ENCODE assay signal across 24 cellular contexts in the genomic region with DNA sequence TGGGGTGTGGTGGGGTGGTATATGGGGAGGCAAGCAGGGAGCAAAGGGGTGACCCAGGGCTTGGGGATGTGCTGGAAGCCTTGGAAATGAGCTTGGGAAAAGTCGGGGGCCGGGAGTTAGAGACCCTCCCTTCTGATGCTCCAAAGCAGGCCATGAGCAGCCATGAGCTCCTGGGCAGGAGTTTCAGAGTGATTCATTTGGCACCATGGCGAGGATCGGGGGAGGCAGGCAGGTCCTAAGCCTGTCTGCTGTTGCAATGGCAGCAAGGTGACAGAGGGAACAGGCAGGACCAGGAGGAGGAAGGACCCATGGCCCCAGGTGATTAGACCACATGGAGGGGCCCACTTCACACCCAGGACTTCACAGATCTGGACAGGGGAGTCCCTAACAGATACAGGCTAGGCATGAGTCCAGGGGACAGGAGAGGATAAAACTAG. TPM values are rescaled to one million over a fixed set of nuclear protein-coding genes. Genes with fewer than 3 reads are reported as not detected.
DNase-seq lines count a peak whose midpoint lies in the region; ATAC-seq and TF ChIP-seq lines count a peak whose summit lies in the region.
"Had no signal": no experiment of that assay in that cellular context is flagged by ENCODE, and none has a peak within 500 bp of the region (broad histone marks: within the 10 kb centered on the region; RNA-seq: fewer than 3 reads in every experiment).

No MANE protein-coding gene starts in this region.

- H3K36me3 ChIP-seq in right atrium auricular region: no peaks in the 10 kb centered on the region
- peaks cover 13% of the 10 kb centered on the region for H3K36me3 ChIP-seq in muscle layer of colon (ENCODE audit: insufficient read depth, low read length)
- peaks cover 3 to 15% (median 10%) of the 10 kb centered on the region in 3 donors for H3K36me3 ChIP-seq in skeletal muscle tissue (ENCODE audit: control insufficient read depth in 3 of 3, insufficient read depth in 3 of 3, low read length in 3 of 3)
- peaks cover 0 to 6% of the 10 kb centered on the region in 2 donors for H3K36me3 ChIP-seq in vagina
- no peaks in the 10 kb centered on the region for H3K36me3 ChIP-seq in mucosa of descending colon (ENCODE audit: low read depth)
- H3K36me3 ChIP-seq: lower lobe of right lung had no signal

- TF ChIP-seq CTCF in right atrium auricular region (IDR thresholded peaks at IDR 0.05) (no peak), vagina (IDR thresholded peaks at IDR 0.05) (no peak), mucosa of descending colon (IDR thresholded peaks at IDR 0.05) (no peak)

- H3K9ac ChIP-seq in muscle layer of colon (ENCODE audit: low read length): no peak overlapping the region
- peak overlapping the region; percentile 8 to 40 (median 12) for H3K9ac ChIP-seq in skeletal muscle tissue (ENCODE audit: low read depth in 1 of 3, low read length in 3 of 3)

- H3K27me3 ChIP-seq in right atrium auricular region (no peaks in the 10 kb centered on the region), muscle layer of colon (ENCODE audit: control insufficient read depth in 1 of 2, insufficient read depth in 2 of 2, low read length in 2 of 2) (peaks cover 0 to 5% of the 10 kb centered on the region in 2 donors), skeletal muscle tissue (ENCODE audit: control insufficient read depth in 3 of 3, insufficient read depth in 3 of 3, low read length in 3 of 3) (no peaks in the 10 kb centered on the region), vagina (no peaks in the 10 kb centered on the region)

- no peak overlapping the region for H3K4me3 ChIP-seq in right atrium auricular region
- no peak overlapping the region for H3K4me3 ChIP-seq in muscle layer of colon (ENCODE audit: low read depth in 1 of 2, low read length in 2 of 2)
- H3K4me3 ChIP-seq in skeletal muscle tissue (ENCODE audit: low read length in 3 of 3): no peak overlapping the region
- H3K4me3 ChIP-seq in vagina: no peak overlapping the region
- no peak overlapping the region for H3K4me3 ChIP-seq in mucosa of descending colon
- H3K4me3 ChIP-seq: lower lobe of right lung had no signal

- DNase-seq in right atrium auricular region (ENCODE audit: low spot score): no peak
- DNase-seq in left ventricle myocardium superior: no peak
- DNase-seq in vagina (ENCODE audit: extremely low spot score in 2 of 2): no peak
- DNase-seq in mucosa of descending colon: no peak
- DNase-seq in D341Med (ENCODE audit: low spot score): no peak
- DNase-seq: activated CD4-positive, CD25-positive, alpha-beta regulatory T cell treated with anti-CD3 and anti-CD28 coated beads, Interleukin-2, amount 50 U/mL, for 72 hours; activated CD8-positive, alpha-beta T cell treated with anti-CD3 and anti-CD28 coated beads for 36 hours; activated naive CD8-positive, alpha-beta T cell treated with anti-CD3 and anti-CD28 coated beads for 36 hours; CD8-positive, alpha-beta memory T cell; effector memory CD8-positive, alpha-beta T cell; lower lobe of right lung; NCI-H2081 treated with DMSO at 0.1 percent for 48 hours; NCI-H446; SHP77; stimulated activated CD4-positive, alpha-beta T cell treated with anti-CD3 and anti-CD28 coated beads, Interleukin-15, amount 100 ng/mL, for 24 hours; stimulated activated naive CD8-positive, alpha-beta T cell treated with anti-CD3 and anti-CD28 coated beads, Interleukin-15, amount 100 ng/mL, for 72 hours; T-cell had no signal

- ATAC-seq in left ventricle myocardium superior (no peak), mucosa of descending colon (no peak), GM18858 (IDR thresholded peaks at IDR 0.05; ENCODE audit: unreplicated experiment) (no peak)
- ATAC-seq: activated CD8-positive, alpha-beta T cell treated with anti-CD3 and anti-CD28 coated beads for 36 hours; effector memory CD8-positive, alpha-beta T cell; esophagus mucosa; lower lobe of right lung; stimulated activated naive CD8-positive, alpha-beta T cell treated with anti-CD3 and anti-CD28 coated beads, Interleukin-15, amount 100 ng/mL, for 72 hours; T-cell had no signal

- H3K4me1 ChIP-seq in right atrium auricular region: peaks cover 0 to 57% of the 10 kb centered on the region in 2 donors
- peaks cover 75% of the 10 kb centered on the region for H3K4me1 ChIP-seq in muscle layer of colon (ENCODE audit: insufficient read depth, low read length)
- peaks cover 75 to 84% (median 83%) of the 10 kb centered on the region in 3 donors for H3K4me1 ChIP-seq in skeletal muscle tissue (ENCODE audit: control insufficient read depth in 3 of 3, insufficient read depth in 3 of 3, low read length in 3 of 3)
- H3K4me1 ChIP-seq in vagina: peaks cover 79% of the 10 kb centered on the region
- H3K4me1 ChIP-seq in mucosa of descending colon (ENCODE audit: low read depth): peaks cover 4% of the 10 kb centered on the region

- peak overlapping the region; percentile 54 to 63 for H3K27ac ChIP-seq in right atrium auricular region
- H3K27ac ChIP-seq in muscle layer of colon (ENCODE audit: low read depth, low read length): peak overlapping the region; percentile 99
- H3K27ac ChIP-seq in skeletal muscle tissue (ENCODE audit: low read depth, low read length): peak overlapping the region; percentile 71
- H3K27ac ChIP-seq in vagina: peak overlapping the region; percentile 31
- H3K27ac ChIP-seq: lower lobe of right lung had no signal

- intact Hi-C loops in left ventricle myocardium superior (cut with micrococcal nuclease) (no loop called here), vagina (cut with DNase I) (no loop called here), mucosa of descending colon (cut with DNase I, micrococcal nuclease) (no loop called here)

- TF ChIP-seq POLR2A in vagina (IDR thresholded peaks at IDR 0.05): no peak

- no peaks in the 10 kb centered on the region for H3K9me3 ChIP-seq in right atrium auricular region
- H3K9me3 ChIP-seq in muscle layer of colon (ENCODE audit: low read length): no peaks in the 10 kb centered on the region
- H3K9me3 ChIP-seq in skeletal muscle tissue (ENCODE audit: control insufficient read depth in 3 of 3, low read length in 3 of 3): no peaks in the 10 kb centered on the region
- no peaks in the 10 kb centered on the region for H3K9me3 ChIP-seq in vagina
- no peaks in the 10 kb centered on the region for H3K9me3 ChIP-seq in mucosa of descending colon
- H3K9me3 ChIP-seq: lower lobe of right lung had no signal

RNA-seq across cellular contexts. Expression of a gene that starts 21.3 kb away (rescaled TPM):
- total RNA-seq in right atrium auricular region (1 to 10 TPM; 7.2 to 9.9 TPM), left ventricle myocardium superior (27.0 TPM), skeletal muscle tissue (5.7 TPM), vagina (21.6 TPM), mucosa of descending colon (10 to 100 TPM in 2 of 3 donors, 1 to 10 TPM in 1; 2.8 to 88.4 (median 10.6) TPM)
- total RNA-seq: activated CD8-positive, alpha-beta T cell treated with anti-CD3 and anti-CD28 coated beads for 36 hours; B cell; HT-29; M059J had no signal

Comparison
In these comparisons a context has a peak if more than half of its experiments do, and no peak if none do; other contexts are left out.
1. H3K27ac ChIP-seq: peak in every context shown above with its lines; median percentile 99 in muscle layer of colon; 71 in skeletal muscle tissue; 58 in right atrium auricular region; 31 in vagina.